Comparison of ENCODE assay signal across 8 cellular contexts in genomic region chr20:53914091-53914860, GRCh38.
A peak's percentile ranks its signal among the peaks of the same experiment; 100 is the strongest.
DNase-seq lines count a peak whose midpoint lies in the region; ATAC-seq and TF ChIP-seq lines count a peak whose summit lies in the region.
"Had no signal": no experiment of that assay in that cellular context is flagged by ENCODE, and none has a peak within 500 bp of the region (broad histone marks: within the 10 kb centered on the region; RNA-seq: fewer than 3 reads in every experiment).

No MANE protein-coding gene starts in this region.

- H3K4me2 ChIP-seq in SU-DHL-6 (ENCODE audit: low read depth, low read length, poor library complexity, severe bottlenecking) (peak overlapping the region; percentile 89), smooth muscle cell (peak overlapping the region; percentile 87)

- no peaks in the 10 kb centered on the region for H3K79me2 ChIP-seq in SU-DHL-6 (ENCODE audit: insufficient read depth, low read length)
- H3K79me2 ChIP-seq in smooth muscle cell (ENCODE audit: low read depth): no peaks in the 10 kb centered on the region

- H3K9me3 ChIP-seq in HEK293 (ENCODE audit: control insufficient read depth, insufficient read depth, low read depth, low read length) (no peaks in the 10 kb centered on the region), SU-DHL-6 (ENCODE audit: insufficient read depth, low read length) (no peaks in the 10 kb centered on the region), gastroesophageal sphincter (no peaks in the 10 kb centered on the region), smooth muscle cell (replicated peaks; ENCODE audit: low read depth) (no peaks in the 10 kb centered on the region)

- H3F3A ChIP-seq in SU-DHL-6 (ENCODE audit: insufficient read depth) (peaks cover 21% of the 10 kb centered on the region; the same call in 1 of the 2 replicates), smooth muscle cell (ENCODE audit: low read depth) (peaks cover 20% of the 10 kb centered on the region)

- no peak for TF ChIP-seq EP300 in gastroesophageal sphincter (IDR thresholded peaks at IDR 0.05)

- H3K27me3 ChIP-seq in SU-DHL-6 (ENCODE audit: low read length): no peaks in the 10 kb centered on the region
- no peaks in the 10 kb centered on the region for H3K27me3 ChIP-seq in gastroesophageal sphincter
- no peaks in the 10 kb centered on the region for H3K27me3 ChIP-seq in smooth muscle cell (ENCODE audit: low read depth)

- ATAC-seq in gastroesophageal sphincter (no peak), GM21619 (IDR thresholded peaks at IDR 0.05; ENCODE audit: unreplicated experiment) (no peak), HG02870 (IDR thresholded peaks at IDR 0.05; ENCODE audit: unreplicated experiment) (no peak)

- CTCF ChIA-PET in HEK293 (lab: Yijun Ruan, JAX): interaction anchor here (0.6 to 2.9 kb wide), 10 partner anchors 11 to 336 kb away, joined by 3 to 14 read pairs (median 4); no protein-coding TSS in a partner anchor

- WGBS in gastroesophageal sphincter (ENCODE audit: low coverage in 1 of 2), 2 donors: 27 to 33% methylated on average over 6 to 9 of the region's 9 CpGs
- WGBS in smooth muscle cell (ENCODE audit: low lambda C conversion rate): 33% methylated on average over 9 of the region's 9 CpGs

- H3K9ac ChIP-seq in SU-DHL-6 (ENCODE audit: low read length) (peak overlapping the region; percentile 63), smooth muscle cell (ENCODE audit: low read depth) (peak overlapping the region; percentile 87)

- TF ChIP-seq POLR2A in gastroesophageal sphincter (IDR thresholded peaks at IDR 0.05): no peak

- H3K4me3 ChIP-seq in HEK293 (ENCODE audit: low read depth, low read length): no peak overlapping the region
- peak overlapping the region; percentile 52 for H3K4me3 ChIP-seq in SU-DHL-6 (ENCODE audit: insufficient read depth, low read length, poor library complexity, severe bottlenecking)
- no peak overlapping the region for H3K4me3 ChIP-seq in gastroesophageal sphincter
- H3K4me3 ChIP-seq in smooth muscle cell: no peak overlapping the region
- H3K4me3 ChIP-seq: lung had no signal

- H3K4me1 ChIP-seq in HEK293 (ENCODE audit: control insufficient read depth, insufficient read depth, low read length) (0 out of 2 replicates have a peak, but pooled peaks cover 5% of the 10 kb centered on the region), gastroesophageal sphincter (peaks cover 11 to 39% (median 15%) of the 10 kb centered on the region in 3 donors), smooth muscle cell (ENCODE audit: low read depth) (peaks cover 43% of the 10 kb centered on the region)

- no peak overlapping the region; the same call in 1 of the 2 replicates for H3K27ac ChIP-seq in HEK293 (ENCODE audit: extremely low read depth, low read depth, low read length)
- peak overlapping the region; percentile 69 for H3K27ac ChIP-seq in SU-DHL-6 (ENCODE audit: low read depth, low read length)
- H3K27ac ChIP-seq in gastroesophageal sphincter: peak overlapping the region; percentile 75 to 85 (median 82)
- peak overlapping the region; percentile 96 for H3K27ac ChIP-seq in smooth muscle cell (ENCODE audit: low read depth)

- H2AFZ ChIP-seq in SU-DHL-6 (ENCODE audit: low read depth, low read length, severe bottlenecking): peak overlapping the region; percentile 95
- peak overlapping the region; percentile 95 for H2AFZ ChIP-seq in smooth muscle cell (ENCODE audit: low read depth)

- POLR2A ChIA-PET in HEK293 (lab: Yijun Ruan, JAX): interaction anchor here (0.6 kb wide), 1 partner anchor 48 kb away, joined by 3 read pairs; no protein-coding TSS in a partner anchor

- H4K20me1 ChIP-seq in SU-DHL-6 (ENCODE audit: low read depth, low read length): no peaks in the 10 kb centered on the region
- no peaks in the 10 kb centered on the region for H4K20me1 ChIP-seq in smooth muscle cell (ENCODE audit: low read depth)

- no peak for DNase-seq in smooth muscle cell (lab: John Stamatoyannopoulos, UW; ENCODE audit: unreplicated experiment)
- no peak for DNase-seq in SKM-1 (lab: John Stamatoyannopoulos, UW; ENCODE audit: unreplicated experiment)

- TF ChIP-seq CTCF in HEK293 (tag by site-specific recombination; IDR thresholded peaks at IDR 0.05) (no peak), SU-DHL-6 (IDR thresholded peaks at IDR 0.05; ENCODE audit: insufficient read depth, low read length, poor library complexity, severe bottlenecking) (no peak), gastroesophageal sphincter (IDR thresholded peaks at IDR 0.05) (no peak), smooth muscle cell (IDR thresholded peaks at IDR 0.05; ENCODE audit: borderline replicate concordance, insufficient read depth, poor library complexity, severe bottlenecking) (no peak)

- no peaks in the 10 kb centered on the region for H3K9me2 ChIP-seq in SU-DHL-6 (replicated peaks; ENCODE audit: insufficient read depth, low read length)

- H3K36me3 ChIP-seq in HEK293 (ENCODE audit: control insufficient read depth in 2 of 2, insufficient read depth in 1 of 2, low read length in 2 of 2): no peaks in the 10 kb centered on the region
- no peaks in the 10 kb centered on the region for H3K36me3 ChIP-seq in SU-DHL-6 (ENCODE audit: low read length)
- no peaks in the 10 kb centered on the region for H3K36me3 ChIP-seq in gastroesophageal sphincter
- H3K36me3 ChIP-seq in smooth muscle cell (ENCODE audit: low read depth): no peaks in the 10 kb centered on the region

TF ChIP-seq in HEK293, 187 proteins besides CTCF, POLR2A, EP300 and RAD21:
- TF ChIP-seq PRDM6 (tag by site-specific recombination; IDR thresholded peaks at IDR 0.05): peak; percentile 37; the same call in 1 of the 2 replicates
- 0 out of 2 replicates have a peak, but pooled peaks have one; percentile 13 for TF ChIP-seq ZBTB17 (tag by site-specific recombination; IDR thresholded peaks at IDR 0.05)
- no peak for TF ChIP-seq ZNF704 (tag by site-specific recombination; IDR thresholded peaks at IDR 0.05)
